1 cellular context compared by ENCODE assay signal in genomic region chr2:48569433-48569832, GRCh38.
TF ChIP-seq lines count a peak whose summit lies in the region.

No MANE protein-coding gene starts in this region.

TF ChIP-seq in SK-N-SH, 30 proteins besides CTCF, POLR2A, EP300 and RAD21 (continued from another document):
- TF ChIP-seq, protein P1, sequence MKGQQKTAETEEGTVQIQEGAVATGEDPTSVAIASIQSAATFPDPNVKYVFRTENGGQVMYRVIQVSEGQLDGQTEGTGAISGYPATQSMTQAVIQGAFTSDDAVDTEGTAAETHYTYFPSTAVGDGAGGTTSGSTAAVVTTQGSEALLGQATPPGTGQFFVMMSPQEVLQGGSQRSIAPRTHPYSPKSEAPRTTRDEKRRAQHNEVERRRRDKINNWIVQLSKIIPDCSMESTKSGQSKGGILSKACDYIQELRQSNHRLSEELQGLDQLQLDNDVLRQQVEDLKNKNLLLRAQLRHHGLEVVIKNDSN (IDR thresholded peaks at IDR 0.05; ENCODE audit: borderline replicate concordance, low read depth): no peak
- peak; percentile 69 for TF ChIP-seq JUND (IDR thresholded peaks at IDR 0.05)
- peak; percentile 74; the same call in 1 of the 2 replicates for TF ChIP-seq FOSL2 (IDR thresholded peaks at IDR 0.05; ENCODE audit: borderline replicate concordance, low read depth)
- TF ChIP-seq, protein P2, sequence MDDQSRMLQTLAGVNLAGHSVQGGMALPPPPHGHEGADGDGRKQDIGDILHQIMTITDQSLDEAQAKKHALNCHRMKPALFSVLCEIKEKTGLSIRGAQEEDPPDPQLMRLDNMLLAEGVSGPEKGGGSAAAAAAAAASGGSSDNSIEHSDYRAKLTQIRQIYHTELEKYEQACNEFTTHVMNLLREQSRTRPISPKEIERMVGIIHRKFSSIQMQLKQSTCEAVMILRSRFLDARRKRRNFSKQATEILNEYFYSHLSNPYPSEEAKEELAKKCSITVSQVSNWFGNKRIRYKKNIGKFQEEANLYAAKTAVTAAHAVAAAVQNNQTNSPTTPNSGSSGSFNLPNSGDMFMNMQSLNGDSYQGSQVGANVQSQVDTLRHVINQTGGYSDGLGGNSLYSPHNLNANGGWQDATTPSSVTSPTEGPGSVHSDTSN (IDR thresholded peaks at IDR 0.05): peak; percentile 68
- 0 out of 2 replicates have a peak, but pooled peaks have one; percentile 12 for TF ChIP-seq NFIC (IDR thresholded peaks at IDR 0.05; ENCODE audit: borderline replicate concordance)
- no peak for TF ChIP-seq POLR2AphosphoS5 (IDR thresholded peaks at IDR 0.05; ENCODE audit: low read depth, low read length)
- TF ChIP-seq TEAD4 (IDR thresholded peaks at IDR 0.05; ENCODE audit: borderline replicate concordance, insufficient read depth): peak; percentile 38; the same call in 1 of the 2 replicates
